ENCODE assay signal across 8 cellular contexts in the genomic region with DNA sequence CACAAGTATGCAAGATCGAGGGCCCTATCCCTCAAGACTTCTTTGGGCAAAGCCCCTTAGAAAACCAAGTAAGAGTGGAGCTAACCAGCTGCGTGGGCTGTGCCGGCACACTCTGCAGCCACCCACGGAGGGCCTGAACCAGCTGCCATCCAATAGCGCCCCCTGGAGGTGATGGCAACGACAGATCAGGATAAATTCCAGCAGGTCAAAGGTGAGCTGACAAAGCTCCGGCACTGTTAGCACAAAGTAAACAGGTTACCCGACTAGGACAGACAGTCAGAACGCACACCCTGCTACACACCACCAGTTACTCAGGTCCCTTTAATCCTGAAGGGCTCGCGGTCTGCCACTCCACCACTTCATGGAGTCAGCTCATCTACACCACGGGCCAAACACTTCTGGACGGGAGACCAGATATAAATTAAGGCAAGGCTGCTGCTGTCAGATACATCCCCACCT. TPM values are rescaled to one million over a fixed set of nuclear protein-coding genes. Genes with fewer than 3 reads are reported as not detected.
DNase-seq lines count a peak whose midpoint lies in the region; ATAC-seq and TF ChIP-seq lines count a peak whose summit lies in the region.

No MANE protein-coding gene starts in this region.

- no peak overlapping the region for H2AFZ ChIP-seq in fibroblast of lung (ENCODE audit: low read length)

- H3K4me1 ChIP-seq in fibroblast of lung (ENCODE audit: control insufficient read depth, extremely low read depth, insufficient read depth, low read length) (peaks cover 4% of the 10 kb centered on the region), tibial nerve (peaks cover 0 to 37% (median 17%) of the 10 kb centered on the region in 4 donors)

- H3K9me3 ChIP-seq in fibroblast of lung (ENCODE audit: control insufficient read depth, insufficient read depth, low read depth, low read length) (no peaks in the 10 kb centered on the region), tibial nerve (no peaks in the 10 kb centered on the region)

- H3K27me3 ChIP-seq in fibroblast of lung (ENCODE audit: control insufficient read depth, insufficient read depth, low read length) (no peaks in the 10 kb centered on the region), tibial nerve (no peaks in the 10 kb centered on the region)

- peak; percentile 50 to 71 for TF ChIP-seq CTCF in fibroblast of lung (conservative IDR thresholded peaks at IDR 0.05 in 1 of 2, IDR thresholded peaks at IDR 0.05 in 1 of 2; ENCODE audit: low read depth in 1 of 2, low read length in 2 of 2)
- peak in 1 of 3 donors; percentile 54 for TF ChIP-seq CTCF in omental fat pad (IDR thresholded peaks at IDR 0.05)
- peak; percentile 35 to 68 (median 50) for TF ChIP-seq CTCF in tibial nerve (IDR thresholded peaks at IDR 0.05)

- H3K36me3 ChIP-seq in fibroblast of lung (ENCODE audit: control insufficient read depth, insufficient read depth, low read length) (peaks cover 16% of the 10 kb centered on the region), tibial nerve (peaks cover 0 to 76% (median 0%) of the 10 kb centered on the region in 3 donors)

- H3K4me2 ChIP-seq in fibroblast of lung (ENCODE audit: extremely low read depth, insufficient read depth, low read length) = no peak overlapping the region

- DNase-seq in activated gamma-delta T cell treated with Interleukin-2 at 50 U/mL for 16 hours (peak; percentile 65), activated gamma-delta T cell (lab: John Stamatoyannopoulos, UW) (no peak), NOMO-1 treated with DMSO at 0.1 percent for 48 hours (lab: John Stamatoyannopoulos, UW; ENCODE audit: unreplicated experiment) (peak; percentile 46), activated T-cell treated with anti-CD3 and anti-CD28 coated beads for 1 hour (ENCODE audit: low read depth) (peak; percentile 67), fibroblast of lung (ENCODE audit: low read depth in 2 of 2) (peak; percentile 21 to 49), omental fat pad (ENCODE audit: low spot score) (peak; percentile 79), tibial nerve (ENCODE audit: low spot score in 2 of 2) (peak in 1 of 2 donors; percentile 39), NCI-H1092 (lab: John Stamatoyannopoulos, UW) (no peak)

- peaks cover 22% of the 10 kb centered on the region for H3K79me2 ChIP-seq in fibroblast of lung (ENCODE audit: control insufficient read depth, insufficient read depth, low read length)

- H3K27ac ChIP-seq in fibroblast of lung (ENCODE audit: insufficient read depth, low read length) = no peak overlapping the region
- no peak overlapping the region for H3K27ac ChIP-seq in tibial nerve

- H3K9ac ChIP-seq in fibroblast of lung (ENCODE audit: insufficient read depth, low read length) = no peak overlapping the region

- peak; percentile 50 for ATAC-seq in omental fat pad (ENCODE audit: low FRiP score)

- TF ChIP-seq POLR2A in tibial nerve (IDR thresholded peaks at IDR 0.05) = no peak

- H4K20me1 ChIP-seq in fibroblast of lung (ENCODE audit: control insufficient read depth, extremely low read depth, insufficient read depth, low read length) = no peaks in the 10 kb centered on the region

- no peak overlapping the region for H3K4me3 ChIP-seq in fibroblast of lung (replicated peaks in 1 of 4; ENCODE audit: control extremely low read depth in 1 of 4, insufficient read depth in 1 of 4, low read depth in 3 of 4, low read length in 4 of 4)
- H3K4me3 ChIP-seq in tibial nerve = no peak overlapping the region

- 37 to 42% methylated on average over 10 to 13 of the region's 13 CpGs for WGBS in tibial nerve, 2 donors

- no peak for TF ChIP-seq EP300 in tibial nerve (IDR thresholded peaks at IDR 0.05)

RNA-seq across cellular contexts. Expression of a gene that starts 4.9 kb away (rescaled TPM):
- 3.8 and 4.1 TPM in 2 replicates for total RNA-seq in fibroblast of lung
- polyA plus RNA-seq in fibroblast of lung = 3.2 and 3.9 TPM in 2 replicates
- 1.8 and 2.2 TPM in 2 replicates for polyA plus RNA-seq in fibroblast of lung (2012)
- polyA minus RNA-seq in fibroblast of lung (ENCODE audit: low replicate concordance) = 5.2 and 6.2 TPM in 2 replicates
- 1 to 10 TPM; 3.5 to 7.2 (median 6.6) TPM for total RNA-seq in omental fat pad
- 1 to 10 TPM; 3.6 to 6.8 (median 5.4) TPM for total RNA-seq in tibial nerve

RNA-seq across cellular contexts. Expression of a gene that starts 14.9 kb away (rescaled TPM):
- total RNA-seq in fibroblast of lung = 0.17 TPM in 1 of 2 replicates, not detected in the other
- polyA plus RNA-seq in fibroblast of lung = 0.36 and 0.54 TPM in 2 replicates
- polyA plus RNA-seq in fibroblast of lung (2012) = 0.17 and 0.78 TPM in 2 replicates
- polyA minus RNA-seq in fibroblast of lung (ENCODE audit: low replicate concordance) = 2.2 TPM in 1 of 2 replicates, not detected in the other
- total RNA-seq in omental fat pad = not detected
- total RNA-seq in tibial nerve = not detected

RNA-seq across cellular contexts. Expression of a gene that starts 44.1 kb away (rescaled TPM):
- total RNA-seq in fibroblast of lung = 0.17 and 0.26 TPM in 2 replicates
- 0.02 TPM in 1 of 2 replicates, not detected in the other for polyA plus RNA-seq in fibroblast of lung
- polyA plus RNA-seq in fibroblast of lung (2012) = not detected in 2 replicates
- polyA minus RNA-seq in fibroblast of lung (ENCODE audit: low replicate concordance) = not detected in 2 replicates
- total RNA-seq in omental fat pad = under 1 TPM in 3 of 4 donors, not detected in 1; 0.36 to 0.56 (median 0.47) TPM
- total RNA-seq in tibial nerve = 1 to 10 TPM in 3 of 4 donors, not detected in 1; 1.5 to 1.8 (median 1.7) TPM

RNA-seq across cellular contexts. Expression of a gene that starts 48.5 kb away (rescaled TPM):
- 0.17 and 0.26 TPM in 2 replicates for total RNA-seq in fibroblast of lung
- polyA plus RNA-seq in fibroblast of lung = 0.01 TPM in 1 of 2 replicates, not detected in the other
- not detected in 2 replicates for polyA plus RNA-seq in fibroblast of lung (2012)
- not detected in 2 replicates for polyA minus RNA-seq in fibroblast of lung (ENCODE audit: low replicate concordance)
- under 1 TPM in 3 of 4 donors, not detected in 1; 0.25 to 0.74 (median 0.32) TPM for total RNA-seq in omental fat pad
- total RNA-seq in tibial nerve = under 1 TPM in 2 of 4 donors, not detected in 2; 0.30 to 0.59 TPM

Comparison
In these comparisons a context has a peak if more than half of its experiments do, and no peak if none do; other contexts are left out.
1. DNase-seq: peak in activated gamma-delta T cell treated with Interleukin-2 at 50 U/mL for 16 hours (single experiment), NOMO-1 treated with DMSO at 0.1 percent for 48 hours (single experiment), activated T-cell treated with anti-CD3 and anti-CD28 coated beads for 1 hour (single experiment), fibroblast of lung (2 of 2) and omental fat pad (single experiment); none in activated gamma-delta T cell (single experiment) and NCI-H1092 (single experiment).